ENCODE assay signal across 9 cellular contexts in the genomic region with DNA sequence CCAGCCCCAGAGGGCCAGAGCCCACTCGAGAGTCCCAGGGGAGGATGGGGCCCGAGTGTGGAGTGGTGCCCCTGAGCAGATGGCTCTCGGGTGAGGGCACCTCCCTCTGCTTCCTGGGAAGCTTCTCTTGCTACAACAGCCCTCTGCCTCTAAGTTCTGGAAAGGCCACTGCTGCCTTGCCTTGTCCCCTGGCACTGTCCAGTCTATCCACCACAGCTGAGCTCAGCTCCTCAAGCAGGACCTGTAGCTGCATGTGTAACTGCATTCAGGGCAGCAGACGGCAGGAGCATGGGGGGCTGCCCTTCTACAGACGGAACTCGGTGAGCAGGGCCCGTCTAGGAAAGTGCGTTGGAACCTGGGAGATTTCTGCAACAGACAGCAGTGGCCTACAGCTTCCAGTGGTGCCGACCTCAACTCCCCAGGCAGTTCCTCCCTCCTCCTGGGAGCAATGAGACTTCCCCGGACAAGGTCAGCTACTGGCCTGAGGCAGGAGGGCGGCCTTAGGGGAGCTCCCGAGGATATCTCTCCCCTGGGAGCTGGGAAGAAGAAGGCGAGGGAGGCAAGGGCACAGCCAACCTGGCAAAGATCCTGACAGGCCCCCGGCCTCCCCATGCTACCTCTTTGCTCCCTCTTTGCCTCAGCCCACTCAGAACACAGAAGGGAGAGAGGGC.
DNase-seq lines count a peak whose midpoint lies in the region; ATAC-seq and TF ChIP-seq lines count a peak whose summit lies in the region.
"Had no signal": no experiment of that assay in that cellular context is flagged by ENCODE, and none has a peak within 500 bp of the region (broad histone marks: within the 10 kb centered on the region; RNA-seq: fewer than 3 reads in every experiment).

No MANE protein-coding gene starts in this region.

- no peaks in the 10 kb centered on the region for H3K27me3 ChIP-seq in CD4-positive, alpha-beta T cell (ENCODE audit: control insufficient read depth, insufficient read depth, low read length)
- no peaks in the 10 kb centered on the region for H3K27me3 ChIP-seq in HUES48 (ENCODE audit: control insufficient read depth, insufficient read depth, low read length)

- TF ChIP-seq CTCF in CD4-positive, alpha-beta T cell (IDR thresholded peaks at IDR 0.05) = peak; percentile 6
- TF ChIP-seq CTCF in chondrocyte (IDR thresholded peaks at IDR 0.05) (peak; percentile 34), nephron progenitor cell (IDR thresholded peaks at IDR 0.05) (no peak)

- peaks cover 28% of the 10 kb centered on the region for H3K4me1 Mint-ChIP-seq in CD4-positive, alpha-beta T cell (ENCODE audit: low read depth)
- peaks cover 17% of the 10 kb centered on the region for H3K4me1 Mint-ChIP-seq in chondrocyte (ENCODE audit: low read depth)
- peaks cover 63% of the 10 kb centered on the region for H3K4me1 Mint-ChIP-seq in nephron progenitor cell

- H3K9me3 ChIP-seq in CD4-positive, alpha-beta T cell (ENCODE audit: control insufficient read depth, low read length) = no peaks in the 10 kb centered on the region
- no peaks in the 10 kb centered on the region for H3K9me3 ChIP-seq in HUES48 (ENCODE audit: control insufficient read depth, insufficient read depth, low read length)

- H3K27ac ChIP-seq in CD4-positive, alpha-beta T cell (ENCODE audit: low read depth, low read length) = no peak overlapping the region
- H3K27ac ChIP-seq in HUES48 (ENCODE audit: low read depth, low read length) = peak overlapping the region; percentile 68

- H3K36me3 Mint-ChIP-seq in CD4-positive, alpha-beta T cell (ENCODE audit: low read depth) = no peaks in the 10 kb centered on the region
- H3K36me3 Mint-ChIP-seq in chondrocyte (ENCODE audit: low read depth) = peaks cover 21% of the 10 kb centered on the region
- peaks cover 52% of the 10 kb centered on the region for H3K36me3 Mint-ChIP-seq in nephron progenitor cell (ENCODE audit: low read depth)

- CTCF ChIA-PET in CD4-positive, alpha-beta T cell (lab: Charles Lee) = interaction anchor here (0.7 to 2.7 kb wide), 9 partner anchors 9 to 129 kb away, joined by 3 to 25 read pairs (median 4); no protein-coding TSS in a partner anchor

- H3K4me1 ChIP-seq in HUES48 (ENCODE audit: control insufficient read depth, insufficient read depth, low read length) = peaks cover 7% of the 10 kb centered on the region; the same call in 1 of the 2 replicates

- H3K4me3 Mint-ChIP-seq in CD4-positive, alpha-beta T cell = no peak overlapping the region
- no peak overlapping the region for H3K4me3 Mint-ChIP-seq in chondrocyte (ENCODE audit: unreplicated experiment)
- no peak overlapping the region for H3K4me3 Mint-ChIP-seq in nephron progenitor cell

- H3K4me3 ChIP-seq in HUES48 (ENCODE audit: low read depth, low read length) = no peak overlapping the region

- H3K9me3 Mint-ChIP-seq in CD4-positive, alpha-beta T cell = no peaks in the 10 kb centered on the region
- H3K9me3 Mint-ChIP-seq in chondrocyte (ENCODE audit: low read depth) (no peaks in the 10 kb centered on the region), nephron progenitor cell (no peaks in the 10 kb centered on the region)

- H3K9ac ChIP-seq in HUES48 (ENCODE audit: low read depth, low read length) = no peak overlapping the region

- intact Hi-C loops in CD4-positive, alpha-beta T cell (cut with DNase I, micrococcal nuclease) = loop anchor here (1.0 to 2.0 kb wide), 3 partner anchors 37 to 123 kb away; no protein-coding TSS in a partner anchor

- POLR2A ChIA-PET in CD4-positive, alpha-beta T cell (lab: Charles Lee) = no interaction called here

- DNase-seq in CD4-positive, alpha-beta T cell = no peak
- no peak for DNase-seq in chondrocyte (ENCODE audit: low spot score)
- DNase-seq in nephron progenitor cell = no peak
- no peak for DNase-seq in A172 (ENCODE audit: low spot score)
- no peak for DNase-seq in NCI-H2081 (lab: John Stamatoyannopoulos, UW)
- DNase-seq in NCI-H1048 (lab: John Stamatoyannopoulos, UW) = no peak
- DNase-seq: NCI-H2029 treated with DMSO at 0.1 percent for 48 hours had no signal

- H3K27me3 Mint-ChIP-seq in CD4-positive, alpha-beta T cell = no peaks in the 10 kb centered on the region
- no peaks in the 10 kb centered on the region for H3K27me3 Mint-ChIP-seq in chondrocyte (ENCODE audit: low read depth)
- no peaks in the 10 kb centered on the region for H3K27me3 Mint-ChIP-seq in nephron progenitor cell (ENCODE audit: low read depth, poor library complexity)

- peaks cover 63% of the 10 kb centered on the region for H3K36me3 ChIP-seq in HUES48 (ENCODE audit: control insufficient read depth, insufficient read depth, low read length)

- H3K27ac Mint-ChIP-seq in CD4-positive, alpha-beta T cell = peak overlapping the region; percentile 90
- no peak overlapping the region for H3K27ac Mint-ChIP-seq in chondrocyte (ENCODE audit: unreplicated experiment)
- H3K27ac Mint-ChIP-seq in nephron progenitor cell = peak overlapping the region; percentile 79

- ATAC-seq in CD4-positive, alpha-beta T cell (ENCODE audit: poor library complexity) = no peak
- no peak for ATAC-seq in HG03045 (IDR thresholded peaks at IDR 0.05; ENCODE audit: unreplicated experiment)
